In genomic region chr14:46646796-46647195, GRCh38 we compare ENCODE assay signal across 43 cellular contexts. TPM values are rescaled to one million over a fixed set of nuclear protein-coding genes. Genes with fewer than 3 reads are reported as not detected.
"Had no signal": no experiment of that assay in that cellular context is flagged by ENCODE, and none has a peak within 500 bp of the region (broad histone marks: within the 10 kb centered on the region; RNA-seq: fewer than 3 reads in every experiment).

No MANE protein-coding gene starts in this region.

- H3K36me3 ChIP-seq: adrenal gland, ascending aorta, brain microvascular endothelial cell, breast epithelium, cardiac muscle cell had no signal

- H3K4me1 Mint-ChIP-seq: activated naive CD4-positive, alpha-beta T cell treated with anti-CD3 and anti-CD28 coated beads, Interleukin-2, amount 10 ng/mL, durations not matched to agents 7 days and 5 days; activated naive CD4-positive, alpha-beta T cell treated with anti-CD3 and anti-CD28 coated beads, Interleukin-2, amount 50 U/mL, for 24 hours; activated naive CD8-positive, alpha-beta T cell treated with anti-CD3 and anti-CD28 coated beads for 36 hours; activated naive CD8-positive, alpha-beta T cell treated with anti-CD3 and anti-CD28 coated beads, Interleukin-2, amount 10 ng/mL, durations not matched to agents 7 days and 5 days; activated naive CD8-positive, alpha-beta T cell treated with anti-CD3 and anti-CD28 coated beads, Interleukin-2, amount 50 U/mL, for 24 hours; activated T-helper 17 cell treated with anti-CD3 and anti-CD28 coated beads, Interleukin-2, amount 50 U/mL, for 72 hours; brain; central memory CD8-positive, alpha-beta T cell had no signal

- FAIRE-seq: astrocyte, bronchial epithelial cell had no signal

- ATAC-seq: activated naive CD4-positive, alpha-beta T cell treated with anti-CD3 and anti-CD28 coated beads, Interleukin-2, amount 50 U/mL, for 72 hours; activated naive CD8-positive, alpha-beta T cell treated with anti-CD3 and anti-CD28 coated beads, Interleukin-2, amount 50 U/mL, for 24 hours; activated T-cell treated with anti-CD3 and anti-CD28 coated beads, Interleukin-2, amount 50 U/mL, for 4 hours; activated T-cell treated with anti-CD3 and anti-CD28 coated beads, Interleukin-2, amount 50 U/mL, for 72 hours; activated T-helper 17 cell treated with anti-CD3 and anti-CD28 coated beads, Interleukin-2, amount 50 U/mL, for 72 hours; body of pancreas had no signal

- H3K4me3 ChIP-seq: adrenal gland, ascending aorta, body of pancreas, breast epithelium, cardiac muscle cell had no signal

- H3K4me1 ChIP-seq: adrenal gland, ascending aorta, body of pancreas, breast epithelium had no signal

- H3K9me3 ChIP-seq: adrenal gland, ascending aorta, body of pancreas had no signal

- H3K9me3 Mint-ChIP-seq: brain had no signal

- H3K27me3 Mint-ChIP-seq: activated naive CD4-positive, alpha-beta T cell treated with anti-CD3 and anti-CD28 coated beads, Interleukin-2, amount 10 ng/mL, durations not matched to agents 7 days and 5 days; activated naive CD4-positive, alpha-beta T cell treated with anti-CD3 and anti-CD28 coated beads, Interleukin-2, amount 50 U/mL, for 24 hours; activated naive CD8-positive, alpha-beta T cell; activated naive CD8-positive, alpha-beta T cell treated with anti-CD3 and anti-CD28 coated beads for 36 hours; activated naive CD8-positive, alpha-beta T cell treated with anti-CD3 and anti-CD28 coated beads, Interleukin-2, amount 10 ng/mL, durations not matched to agents 7 days and 5 days; activated naive CD8-positive, alpha-beta T cell treated with anti-CD3 and anti-CD28 coated beads, Interleukin-2, amount 50 U/mL, for 24 hours; activated T-cell treated with anti-CD3 and anti-CD28 coated beads, Interleukin-2, amount 50 U/mL, for 24 hours; activated T-helper 17 cell treated with anti-CD3 and anti-CD28 coated beads, Interleukin-2, amount 50 U/mL, for 72 hours; brain; central memory CD8-positive, alpha-beta T cell had no signal

- H3K36me3 Mint-ChIP-seq: activated naive CD4-positive, alpha-beta T cell treated with anti-CD3 and anti-CD28 coated beads, Interleukin-2, amount 10 ng/mL, durations not matched to agents 7 days and 5 days; activated naive CD4-positive, alpha-beta T cell treated with anti-CD3 and anti-CD28 coated beads, Interleukin-2, amount 50 U/mL, for 24 hours; activated naive CD4-positive, alpha-beta T cell treated with anti-CD3 and anti-CD28 coated beads, Interleukin-2, amount 50 U/mL, for 72 hours; activated naive CD8-positive, alpha-beta T cell; activated naive CD8-positive, alpha-beta T cell treated with anti-CD3 and anti-CD28 coated beads for 36 hours; activated naive CD8-positive, alpha-beta T cell treated with anti-CD3 and anti-CD28 coated beads, Interleukin-2, amount 10 ng/mL, durations not matched to agents 7 days and 5 days; brain had no signal

- H3K27ac ChIP-seq: adrenal gland, ascending aorta, body of pancreas, brain microvascular endothelial cell, breast epithelium, cardiac muscle cell had no signal

- H3K27ac Mint-ChIP-seq: activated naive CD4-positive, alpha-beta T cell treated with anti-CD3 and anti-CD28 coated beads for 36 hours; activated naive CD4-positive, alpha-beta T cell treated with anti-CD3 and anti-CD28 coated beads, Interleukin-2, amount 10 ng/mL, durations not matched to agents 7 days and 5 days; activated naive CD4-positive, alpha-beta T cell treated with anti-CD3 and anti-CD28 coated beads, Interleukin-2, amount 50 U/mL, for 24 hours; activated naive CD4-positive, alpha-beta T cell treated with anti-CD3 and anti-CD28 coated beads, Interleukin-2, amount 50 U/mL, for 72 hours; activated naive CD8-positive, alpha-beta T cell; activated naive CD8-positive, alpha-beta T cell treated with anti-CD3 and anti-CD28 coated beads for 36 hours; activated naive CD8-positive, alpha-beta T cell treated with anti-CD3 and anti-CD28 coated beads, Interleukin-2, amount 10 ng/mL, durations not matched to agents 7 days and 5 days; activated naive CD8-positive, alpha-beta T cell treated with anti-CD3 and anti-CD28 coated beads, Interleukin-2, amount 50 U/mL, for 24 hours; activated T-cell treated with anti-CD3 and anti-CD28 coated beads, Interleukin-2, amount 50 U/mL, for 24 hours; activated T-cell treated with anti-CD3 and anti-CD28 coated beads, Interleukin-2, amount 50 U/mL, for 72 hours; activated T-helper 1 cell treated with anti-CD3 and anti-CD28 coated beads, Interleukin-12 subunit alpha, Interleukin-12 subunit beta, Interleukin-2, Interleukin-4 antibody, amounts not matched to agents 30 ng/mL and 10 ng/mL and 1 ng/mL, durations not matched to agents 14 hours and 24 hours and 36 hours; activated T-helper 17 cell treated with anti-CD3 and anti-CD28 coated beads, Interleukin-2, amount 50 U/mL, for 72 hours; activated T-helper 2 cell treated with anti-CD3 and anti-CD28 coated beads, Interferon-gamma antibody, Interleukin-2, Interleukin-4, amounts not matched to agents 10 μg/mL and 5 μg/mL and 100 μg/mL, durations not matched to agents 14 hours and 24 hours and 36 hours; brain had no signal

- DNase-seq: activated effector memory CD4-positive, alpha-beta T cell treated with anti-CD3 and anti-CD28 coated beads, Interleukin-2, amount 50 U/mL, for 16 hours; activated effector memory CD4-positive, alpha-beta T cell treated with Interleukin-2 at 50 U/mL for 16 hours; activated gamma-delta T cell; activated gamma-delta T cell treated with Interleukin-2 at 50 U/mL for 16 hours; activated naive CD4-positive, alpha-beta T cell; activated naive CD4-positive, alpha-beta T cell treated with anti-CD3 and anti-CD28 coated beads for 36 hours; activated naive CD4-positive, alpha-beta T cell treated with anti-CD3 and anti-CD28 coated beads, Interleukin-2, amount 10 ng/mL, durations not matched to agents 7 days and 5 days; activated naive CD4-positive, alpha-beta T cell treated with anti-CD3 and anti-CD28 coated beads, Interleukin-2, amount 50 U/mL, for 16 hours; activated naive CD4-positive, alpha-beta T cell treated with Interleukin-2 at 50 U/mL for 16 hours; activated naive CD8-positive, alpha-beta T cell treated with anti-CD3 and anti-CD28 coated beads for 36 hours; activated naive CD8-positive, alpha-beta T cell treated with anti-CD3 and anti-CD28 coated beads, Interleukin-2, amount 10 ng/mL, durations not matched to agents 7 days and 5 days; activated naive CD8-positive, alpha-beta T cell treated with anti-CD3 and anti-CD28 coated beads, Interleukin-2, amount 50 U/mL, for 24 hours; activated T-cell treated with anti-CD3 and anti-CD28 coated beads for 4 hours; activated T-cell treated with anti-CD3 and anti-CD28 coated beads, Interleukin-2, amount 50 U/mL, for 1 hour; activated T-cell treated with anti-CD3 and anti-CD28 coated beads, Interleukin-2, amount 50 U/mL, for 24 hours; activated T-cell treated with anti-CD3 and anti-CD28 coated beads, Interleukin-2, amount 50 U/mL, for 4 hours; activated T-cell treated with anti-CD3 and anti-CD28 coated beads, Interleukin-2, amount 50 U/mL, for 48 hours; activated T-cell treated with anti-CD3 and anti-CD28 coated beads, Interleukin-2, amount 50 U/mL, for 72 hours; adrenal gland; amniotic stem cell; amygdala; anterior cingulate cortex; aorta; body of pancreas; brain microvascular endothelial cell; caudate nucleus; central memory CD4-positive, alpha-beta T cell; cerebellar nuclear complex had no signal

- H3K27me3 ChIP-seq: adrenal gland, ascending aorta, body of pancreas, brain microvascular endothelial cell, breast epithelium, cardiac muscle cell had no signal

- H3K4me3 Mint-ChIP-seq: activated naive CD4-positive, alpha-beta T cell treated with anti-CD3 and anti-CD28 coated beads for 36 hours; activated naive CD4-positive, alpha-beta T cell treated with anti-CD3 and anti-CD28 coated beads, Interleukin-2, amount 10 ng/mL, durations not matched to agents 7 days and 5 days; activated naive CD4-positive, alpha-beta T cell treated with anti-CD3 and anti-CD28 coated beads, Interleukin-2, amount 50 U/mL, for 24 hours; activated naive CD8-positive, alpha-beta T cell; activated naive CD8-positive, alpha-beta T cell treated with anti-CD3 and anti-CD28 coated beads for 36 hours; activated naive CD8-positive, alpha-beta T cell treated with anti-CD3 and anti-CD28 coated beads, Interleukin-2, amount 10 ng/mL, durations not matched to agents 7 days and 5 days; activated naive CD8-positive, alpha-beta T cell treated with anti-CD3 and anti-CD28 coated beads, Interleukin-2, amount 50 U/mL, for 24 hours; activated T-cell treated with anti-CD3 and anti-CD28 coated beads, Interleukin-2, amount 50 U/mL, for 24 hours; activated T-cell treated with anti-CD3 and anti-CD28 coated beads, Interleukin-2, amount 50 U/mL, for 4 hours; activated T-cell treated with anti-CD3 and anti-CD28 coated beads, Interleukin-2, amount 50 U/mL, for 72 hours; activated T-helper 1 cell treated with anti-CD3 and anti-CD28 coated beads, Interleukin-12 subunit alpha, Interleukin-12 subunit beta, Interleukin-2, Interleukin-4 antibody, amounts not matched to agents 30 ng/mL and 10 ng/mL and 1 ng/mL, durations not matched to agents 14 hours and 24 hours and 36 hours; activated T-helper 17 cell treated with anti-CD3 and anti-CD28 coated beads, Interleukin-2, amount 50 U/mL, for 72 hours; brain; central memory CD8-positive, alpha-beta T cell had no signal

RNA-seq across cellular contexts. Expression of gene RPL10L, which starts 4.8 kb away (rescaled TPM):
- total RNA-seq: activated naive CD4-positive, alpha-beta T cell treated with anti-CD3 and anti-CD28 coated beads for 36 hours; activated naive CD4-positive, alpha-beta T cell treated with anti-CD3 and anti-CD28 coated beads, Interleukin-2, amount 50 U/mL, for 72 hours; activated naive CD8-positive, alpha-beta T cell treated with anti-CD3 and anti-CD28 coated beads for 36 hours; activated naive CD8-positive, alpha-beta T cell treated with anti-CD3 and anti-CD28 coated beads, Interleukin-2, amount 10 ng/mL, durations not matched to agents 7 days and 5 days; activated T-cell treated with anti-CD3 and anti-CD28 coated beads, Interleukin-2, amount 50 U/mL, for 4 hours; activated T-cell treated with anti-CD3 and anti-CD28 coated beads, Interleukin-2, amount 50 U/mL, for 72 hours; activated T-helper 1 cell treated with anti-CD3 and anti-CD28 coated beads, Interleukin-12 subunit alpha, Interleukin-12 subunit beta, Interleukin-2, Interleukin-4 antibody, amounts not matched to agents 30 ng/mL and 10 ng/mL and 1 ng/mL, durations not matched to agents 14 hours and 24 hours and 36 hours; activated T-helper 17 cell treated with anti-CD3 and anti-CD28 coated beads, Interleukin-2, amount 50 U/mL, for 72 hours; activated T-helper 2 cell treated with anti-CD3 and anti-CD28 coated beads, Interferon-gamma antibody, Interleukin-2, Interleukin-4, amounts not matched to agents 10 μg/mL and 5 μg/mL and 100 μg/mL, durations not matched to agents 14 hours and 24 hours and 36 hours; adrenal gland; aorta; ascending aorta; astrocyte; body of pancreas; breast epithelium; bronchial epithelial cell; cardiac muscle cell; cardiac septum had no signal
- polyA plus RNA-seq: adipose tissue, adrenal gland, aorta, cardiac muscle cell had no signal
